ENCODE assay signal across 18 cellular contexts in the genomic region with DNA sequence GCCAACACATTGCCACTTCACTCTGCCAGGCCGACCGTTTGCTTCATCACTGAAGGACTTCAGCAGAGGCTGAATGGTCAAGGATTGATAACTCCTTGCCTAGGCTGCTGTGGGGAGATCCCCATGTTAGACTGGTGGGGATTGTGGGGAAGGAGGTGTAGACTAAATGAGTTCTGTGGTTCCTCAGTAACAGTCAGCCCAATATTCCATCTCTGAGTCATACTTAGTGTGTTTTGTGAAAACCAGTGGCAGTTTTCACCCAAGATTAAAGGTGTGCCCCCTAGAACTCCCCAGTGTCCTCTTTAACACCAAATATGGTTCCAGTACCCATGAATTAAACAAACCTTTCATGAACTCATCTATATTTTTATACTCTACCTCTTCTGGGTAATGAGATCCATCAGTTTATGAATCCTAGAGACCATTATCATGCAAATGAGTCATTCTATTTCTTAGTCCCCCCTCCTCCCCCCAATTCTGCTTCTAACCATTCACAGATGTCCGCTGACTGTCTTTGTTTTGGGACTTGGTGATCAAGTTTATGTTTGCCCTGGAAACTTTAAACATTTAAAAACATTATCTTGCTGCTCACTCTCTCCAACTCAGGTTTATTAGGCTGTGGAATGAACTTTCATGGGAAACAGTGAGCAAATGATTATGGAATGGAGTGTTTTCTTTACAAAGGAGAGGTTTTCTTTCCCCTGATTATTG.
DNase-seq lines count a peak whose midpoint lies in the region; ATAC-seq and TF ChIP-seq lines count a peak whose summit lies in the region.
"Had no signal": no experiment of that assay in that cellular context is flagged by ENCODE, and none has a peak within 500 bp of the region (broad histone marks: within the 10 kb centered on the region; RNA-seq: fewer than 3 reads in every experiment).

No MANE protein-coding gene starts in this region.

- no peak overlapping the region for H2AK9ac ChIP-seq in IMR-90 (replicated peaks; ENCODE audit: low read depth, low read length, poor library complexity)

- intact Hi-C loops in IMR-90 (cut with micrococcal nuclease): no loop called here
- intact Hi-C loops in naive thymus-derived CD4-positive, alpha-beta T cell (cut with micrococcal nuclease): no loop called here

- TF ChIP-seq POLR2A in IMR-90 (IDR thresholded peaks at IDR 0.05; ENCODE audit: low read depth, low read length): no peak

- H2AK5ac ChIP-seq in IMR-90 (ENCODE audit: low read depth, low read length): no peak overlapping the region; the same call in 1 of the 2 replicates

- no peaks in the 10 kb centered on the region for H3K9me1 ChIP-seq in IMR-90 (ENCODE audit: insufficient read depth, low read length)

- H3K4me3 Mint-ChIP-seq in naive thymus-derived CD4-positive, alpha-beta T cell: no peak overlapping the region
- H3K4me3 Mint-ChIP-seq: activated CD8-positive, alpha-beta T cell treated with anti-CD3 and anti-CD28 coated beads, Interleukin-2, amount 10 ng/mL, durations not matched to agents 7 days and 5 days; brain had no signal

- TF ChIP-seq CTCF in GM13976 (IDR thresholded peaks at IDR 0.05; ENCODE audit: borderline replicate concordance, control extremely low read depth, extremely low read depth, insufficient read depth, missing control alignments): no peak
- no peak for TF ChIP-seq CTCF in IMR-90 (conservative IDR thresholded peaks at IDR 0.05; ENCODE audit: low read depth, low read length)
- no peak for TF ChIP-seq CTCF in foreskin fibroblast (IDR thresholded peaks at IDR 0.05; ENCODE audit: low read depth, low read length)

- TF ChIP-seq RAD21 in IMR-90 (IDR thresholded peaks at IDR 0.05; ENCODE audit: low read length): no peak

- peak overlapping the region; percentile 98 for H3K18ac ChIP-seq in IMR-90 (ENCODE audit: low read depth, low read length)

- POLR2A ChIA-PET in IMR-90 (lab: Charles Lee; ENCODE audit: unreplicated experiment): no interaction called here
- POLR2A ChIA-PET in naive thymus-derived CD4-positive, alpha-beta T cell (lab: Charles Lee): no interaction called here

- H4K8ac ChIP-seq in IMR-90 (ENCODE audit: low read depth in 2 of 2, low read length in 2 of 2): no peak overlapping the region

- dilution Hi-C loops in IMR-90 (cut with HindIII; ENCODE audit: low sequenced_read_pairs, unreplicated experiment): no loop called here

- H3K36me3 ChIP-seq in IMR-90 (ENCODE audit: control insufficient read depth, insufficient read depth, low read length): no peaks in the 10 kb centered on the region
- no peaks in the 10 kb centered on the region for H3K36me3 ChIP-seq in naive thymus-derived CD4-positive, alpha-beta T cell (ENCODE audit: control insufficient read depth in 2 of 3, insufficient read depth in 3 of 3, low read length in 3 of 3)
- H3K36me3 ChIP-seq: BE2C had no signal

- WGBS in IMR-90 (ENCODE audit: extremely low coverage in 2 of 2, insufficient read length in 1 of 2), 2 experiments: no CpG with 5 or more reads among the region's 3 CpGs

- no peak overlapping the region; the same call in 1 of the 2 replicates for H3K9ac ChIP-seq in IMR-90 (ENCODE audit: low read depth, low read length)
- H3K9ac ChIP-seq: KMS-11 had no signal

- H2BK15ac ChIP-seq in IMR-90 (ENCODE audit: low read depth, low read length): no peak overlapping the region

- DNase-seq in AG08395 (ENCODE audit: low spot score): peak; percentile 87
- peak; percentile 32 for DNase-seq in GM13976 (ENCODE audit: low spot score)
- peak; percentile 68 for DNase-seq in IMR-90
- DNase-seq in foreskin fibroblast: peak; percentile 7 to 17
- no peak for DNase-seq in naive thymus-derived CD4-positive, alpha-beta T cell
- DNase-seq: activated CD8-positive, alpha-beta T cell treated with anti-CD3 and anti-CD28 coated beads, Interleukin-2, amount 10 ng/mL, durations not matched to agents 7 days and 5 days; activated effector memory CD4-positive, alpha-beta T cell treated with Interleukin-2 at 50 U/mL for 16 hours; BE2C; NCI-H1105 treated with DMSO at 0.1 percent for 48 hours; NCI-H226; nucleus accumbens; stimulated activated naive CD4-positive, alpha-beta T cell treated with Interleukin-2 at 50 U/mL for 16 hours had no signal

- CTCF ChIA-PET in IMR-90 (lab: Yijun Ruan, JAX): no interaction called here
- CTCF ChIA-PET in naive thymus-derived CD4-positive, alpha-beta T cell (lab: Charles Lee): no interaction called here

- H3K79me1 ChIP-seq in IMR-90 (ENCODE audit: low read depth in 1 of 2, low read length in 2 of 2): no peaks in the 10 kb centered on the region

- H4K5ac ChIP-seq in IMR-90 (ENCODE audit: low read depth, low read length): no peak overlapping the region; the same call in 1 of the 2 replicates

- H3K27me3 Mint-ChIP-seq in naive thymus-derived CD4-positive, alpha-beta T cell: peaks cover 0 to 9% (median 0%) of the 10 kb centered on the region in 5 donors

- no peak overlapping the region for H3K27ac Mint-ChIP-seq in naive thymus-derived CD4-positive, alpha-beta T cell
- H3K27ac Mint-ChIP-seq: activated CD8-positive, alpha-beta T cell treated with anti-CD3 and anti-CD28 coated beads, Interleukin-2, amount 10 ng/mL, durations not matched to agents 7 days and 5 days had no signal

- H4K91ac ChIP-seq in IMR-90 (ENCODE audit: insufficient read depth, low read depth, low read length): no peak overlapping the region

- no peaks in the 10 kb centered on the region for H3K4me1 Mint-ChIP-seq in naive thymus-derived CD4-positive, alpha-beta T cell
- H3K4me1 Mint-ChIP-seq: brain had no signal

- H3K4me1 ChIP-seq in IMR-90 (ENCODE audit: control insufficient read depth, insufficient read depth, low read length): peaks cover 8% of the 10 kb centered on the region; the same call in 1 of the 2 replicates
- H3K4me1 ChIP-seq in naive thymus-derived CD4-positive, alpha-beta T cell (ENCODE audit: control insufficient read depth in 2 of 2, insufficient read depth in 2 of 2, low read length in 2 of 2): no peaks in the 10 kb centered on the region
- H3K4me1 ChIP-seq: BE2C had no signal

- no peak overlapping the region for H2AFZ ChIP-seq in IMR-90 (replicated peaks; ENCODE audit: low read length, poor library complexity)

- peak overlapping the region; percentile 0; the same call in 1 of the 2 replicates for H2BK120ac ChIP-seq in IMR-90 (ENCODE audit: low read depth, low read length)

- H2BK20ac ChIP-seq in IMR-90 (ENCODE audit: low read depth, low read length): no peak overlapping the region

- no peaks in the 10 kb centered on the region for H3K36me3 Mint-ChIP-seq in naive thymus-derived CD4-positive, alpha-beta T cell
- H3K36me3 Mint-ChIP-seq: brain had no signal

- H3K27me3 ChIP-seq in IMR-90 (ENCODE audit: control insufficient read depth, insufficient read depth, low read length): peaks cover 1% of the 10 kb centered on the region; the same call in 1 of the 2 replicates
- no peaks in the 10 kb centered on the region for H3K27me3 ChIP-seq in naive thymus-derived CD4-positive, alpha-beta T cell (ENCODE audit: control insufficient read depth in 2 of 2, insufficient read depth in 2 of 2, low read length in 2 of 2)
- H3K27me3 ChIP-seq: BE2C had no signal

- BruUV-seq in IMR-90 (replicated peaks; lab: Mats Ljungman, UMichigan): no TSS peak

- no peak overlapping the region for H3K56ac ChIP-seq in IMR-90 (ENCODE audit: extremely low read depth, insufficient read depth, low read length)

- no peak overlapping the region for H2BK5ac ChIP-seq in IMR-90 (ENCODE audit: low read depth, low read length, poor library complexity, severe bottlenecking)

- peaks cover 0 to 9% (median 4%) of the 10 kb centered on the region in 11 donors for H3K9me3 Mint-ChIP-seq in naive thymus-derived CD4-positive, alpha-beta T cell

- H3K27ac ChIP-seq in IMR-90 (ENCODE audit: insufficient read depth, low read length): peak overlapping the region; percentile 97; the same call in 1 of the 2 replicates
- no peak overlapping the region for H3K27ac ChIP-seq in naive thymus-derived CD4-positive, alpha-beta T cell (ENCODE audit: low read depth, low read length)
- H3K27ac ChIP-seq: HL-60, KMS-11 had no signal

- peaks cover 2% of the 10 kb centered on the region; the same call in 1 of the 2 replicates for H3K9me3 ChIP-seq in IMR-90 (ENCODE audit: control insufficient read depth, insufficient read depth, low read length)
- no peaks in the 10 kb centered on the region for H3K9me3 ChIP-seq in naive thymus-derived CD4-positive, alpha-beta T cell (ENCODE audit: control insufficient read depth in 2 of 3, low read length in 3 of 3)
- H3K9me3 ChIP-seq: BE2C had no signal

- no peak overlapping the region for H3K14ac ChIP-seq in IMR-90 (replicated peaks; ENCODE audit: low read depth, low read length)

- no peak overlapping the region for H3K4ac ChIP-seq in IMR-90 (ENCODE audit: low read depth, low read length)

- H4K20me1 ChIP-seq in IMR-90 (ENCODE audit: insufficient read depth, low read length): no peaks in the 10 kb centered on the region

- H3K4me3 ChIP-seq in IMR-90 (ENCODE audit: insufficient read depth, low read depth, low read length) (no peak overlapping the region), foreskin fibroblast (ENCODE audit: low read depth in 1 of 2, low read length in 2 of 2) (no peak overlapping the region)
- H3K4me3 ChIP-seq in naive thymus-derived CD4-positive, alpha-beta T cell (ENCODE audit: low read length): no peak overlapping the region

- H3K4me2 ChIP-seq in IMR-90 (ENCODE audit: low read depth, low read length): peak overlapping the region; percentile 18; the same call in 1 of the 2 replicates
- H3K4me2 ChIP-seq: KMS-11 had no signal

- peak; percentile 89 for ATAC-seq in IMR-90 (ENCODE audit: low read depth)
- no peak for ATAC-seq in naive thymus-derived CD4-positive, alpha-beta T cell
- no peak for ATAC-seq in GM21619 (IDR thresholded peaks at IDR 0.05; ENCODE audit: unreplicated experiment)
- ATAC-seq in GM21528 (IDR thresholded peaks at IDR 0.05; ENCODE audit: low FRiP score, unreplicated experiment): no peak
- no peak for ATAC-seq in GM18502 (IDR thresholded peaks at IDR 0.05; ENCODE audit: poor library complexity, unreplicated experiment)
- ATAC-seq: activated CD8-positive, alpha-beta T cell treated with anti-CD3 and anti-CD28 coated beads, Interleukin-2, amount 10 ng/mL, durations not matched to agents 7 days and 5 days had no signal

- no peak overlapping the region for H3K23ac ChIP-seq in IMR-90 (ENCODE audit: low read depth, low read length)

- in situ Hi-C loops in GM13976 (cut with MboI; ENCODE audit: low sequenced_read_pairs, unreplicated experiment) (no loop called here), IMR-90 (cut with MboI; ENCODE audit: low sequenced_read_pairs) (no loop called here)

TF ChIP-seq in IMR-90, 13 proteins besides CTCF, POLR2A, EP300 and RAD21 (continues in another document):
- TF ChIP-seq SMC3 (IDR thresholded peaks at IDR 0.05; ENCODE audit: low read depth, low read length) (no peak), CEBPB (IDR thresholded peaks at IDR 0.05; ENCODE audit: low read depth, low read length) (no peak), RFX5 (IDR thresholded peaks at IDR 0.05; ENCODE audit: low read depth, low read length) (no peak), RCOR1 (IDR thresholded peaks at IDR 0.05; ENCODE audit: insufficient replicate concordance, low read length) (no peak), BHLHE40 (IDR thresholded peaks at IDR 0.05; ENCODE audit: low read depth, low read length) (no peak), MAZ (IDR thresholded peaks at IDR 0.05; ENCODE audit: borderline replicate concordance, low read depth, low read length) (no peak)

Comparison
In these comparisons a context has a peak if more than half of its experiments do, and no peak if none do; other contexts are left out.
1. DNase-seq: peak in AG08395 (single experiment), GM13976 (single experiment), IMR-90 (single experiment) and foreskin fibroblast (2 of 2); none in naive thymus-derived CD4-positive, alpha-beta T cell (0 of 9).